ENCODE assay signal across 23 cellular contexts in the genomic region with DNA sequence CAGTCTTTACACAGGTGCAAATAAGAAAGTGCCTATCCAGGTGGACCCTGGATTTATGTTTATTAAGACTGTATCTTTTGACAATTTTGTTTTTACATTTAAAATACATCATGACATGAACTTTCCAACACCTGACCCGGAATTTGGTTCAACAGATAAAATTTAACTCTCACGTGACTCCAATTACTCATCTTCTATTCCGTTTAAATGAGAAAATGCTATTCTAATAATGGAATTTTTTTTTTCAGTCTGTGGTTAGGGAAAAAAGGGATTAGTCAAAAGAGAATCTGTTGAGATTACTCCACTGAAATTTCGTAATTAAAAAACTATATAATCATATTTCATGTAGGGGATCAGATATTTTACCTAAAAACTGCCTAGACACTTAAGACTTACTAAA. TPM values are rescaled to one million over a fixed set of nuclear protein-coding genes. Genes with fewer than 3 reads are reported as not detected.
A peak's percentile ranks its signal among the peaks of the same experiment; 100 is the strongest.
DNase-seq lines count a peak whose midpoint lies in the region; ATAC-seq and TF ChIP-seq lines count a peak whose summit lies in the region.
"Had no signal": no experiment of that assay in that cellular context is flagged by ENCODE, and none has a peak within 500 bp of the region (broad histone marks: within the 10 kb centered on the region; RNA-seq: fewer than 3 reads in every experiment).

No MANE protein-coding gene starts in this region.

- H3K27me3 Mint-ChIP-seq in endothelial cell (ENCODE audit: unreplicated experiment), result peaks cover 16% of the 10 kb centered on the region
- H3K27me3 Mint-ChIP-seq: CD4-positive, alpha-beta T cell had no signal

- H3K4me3 Mint-ChIP-seq in endothelial cell (ENCODE audit: unreplicated experiment), result no peak overlapping the region
- H3K4me3 Mint-ChIP-seq: activated CD4-positive, alpha-beta T cell treated with anti-CD3 and anti-CD28 coated beads, Interleukin-2, amount 10 ng/mL, durations not matched to agents 24 days and 14 days; CD4-positive, alpha-beta T cell had no signal

- H3K9me3 Mint-ChIP-seq in endothelial cell (ENCODE audit: unreplicated experiment), result no peaks in the 10 kb centered on the region
- H3K9me3 Mint-ChIP-seq: CD4-positive, alpha-beta T cell had no signal

- peaks cover 81% of the 10 kb centered on the region for H3K79me2 ChIP-seq in smooth muscle cell (ENCODE audit: low read depth)

- H3K27ac Mint-ChIP-seq in endothelial cell (ENCODE audit: unreplicated experiment), result no peak overlapping the region
- H3K27ac Mint-ChIP-seq: activated CD4-positive, alpha-beta T cell treated with anti-CD3 and anti-CD28 coated beads, Interleukin-2, amount 10 ng/mL, durations not matched to agents 24 days and 14 days; CD4-positive, alpha-beta T cell had no signal

- H3K4me3 ChIP-seq in body of pancreas (no peak overlapping the region), smooth muscle cell (no peak overlapping the region)
- H3K4me3 ChIP-seq: dorsolateral prefrontal cortex, lung, right atrium auricular region, upper lobe of left lung had no signal

- no peak overlapping the region for H2AFZ ChIP-seq in smooth muscle cell (ENCODE audit: low read depth)
- H2AFZ ChIP-seq: parathyroid adenoma had no signal

- H3K4me2 ChIP-seq in smooth muscle cell, result no peak overlapping the region

- intact Hi-C loops in body of pancreas (cut with DNase I), result no loop called here

- H3K4me1 Mint-ChIP-seq in endothelial cell (ENCODE audit: unreplicated experiment), result peaks cover 25% of the 10 kb centered on the region

- no peak for TF ChIP-seq POLR2A in body of pancreas (IDR thresholded peaks at IDR 0.05)

- TF ChIP-seq CTCF in body of pancreas (IDR thresholded peaks at IDR 0.05) (no peak), smooth muscle cell (IDR thresholded peaks at IDR 0.05; ENCODE audit: borderline replicate concordance, insufficient read depth, poor library complexity, severe bottlenecking) (no peak), endothelial cell (IDR thresholded peaks at IDR 0.05; ENCODE audit: unreplicated experiment) (no peak)

- H3K9ac ChIP-seq in smooth muscle cell (ENCODE audit: low read depth), result no peak overlapping the region
- H3K9ac ChIP-seq: parathyroid adenoma had no signal

- peak; percentile 36 for DNase-seq in EL
- DNase-seq in LHCN-M2 (ENCODE audit: low read depth), result peak; percentile 51
- DNase-seq in body of pancreas, result no peak
- no peak for DNase-seq in smooth muscle cell (lab: John Stamatoyannopoulos, UW; ENCODE audit: unreplicated experiment)
- no peak for DNase-seq in NCI-H1417 (lab: John Stamatoyannopoulos, UW)
- no peak for DNase-seq in endothelial cell (ENCODE audit: low spot score)
- DNase-seq in stimulated activated CD4-positive, alpha-beta T cell treated with anti-CD3 and anti-CD28 coated beads, Interleukin-2, amount 100 ng/mL, for 48 hours, result no peak
- DNase-seq: activated CD4-positive, alpha-beta T cell treated with anti-CD3 and anti-CD28 coated beads, Interleukin-2, amount 10 ng/mL, durations not matched to agents 24 days and 14 days; activated gamma-delta T cell; activated T-cell treated with anti-CD3 and anti-CD28 coated beads, Interleukin-2, amount 50 U/mL, for 1 hour; CD4-positive, alpha-beta T cell; DMS 273 treated with DMSO at 0.1 percent for 48 hours; dorsolateral prefrontal cortex; Karpas-422; kidney; NCI-H1694; SHP77; substantia nigra; upper lobe of left lung; WERI-Rb-1 had no signal

- peaks cover 27% of the 10 kb centered on the region for H3F3A ChIP-seq in smooth muscle cell (ENCODE audit: low read depth)

- peaks cover 98% of the 10 kb centered on the region for H4K20me1 ChIP-seq in smooth muscle cell (ENCODE audit: low read depth)

- peaks cover 8% of the 10 kb centered on the region for H3K36me3 Mint-ChIP-seq in endothelial cell (ENCODE audit: low read depth, unreplicated experiment)

- H3K36me3 ChIP-seq in body of pancreas (replicated peaks in 1 of 2; ENCODE audit: insufficient read depth in 1 of 2, low read depth in 2 of 2) (no peaks in the 10 kb centered on the region), smooth muscle cell (ENCODE audit: low read depth) (no peaks in the 10 kb centered on the region)
- H3K36me3 ChIP-seq: right atrium auricular region, upper lobe of left lung had no signal

- H3K9me3 ChIP-seq in body of pancreas (no peaks in the 10 kb centered on the region), smooth muscle cell (replicated peaks; ENCODE audit: low read depth) (no peaks in the 10 kb centered on the region)
- H3K9me3 ChIP-seq: right atrium auricular region, upper lobe of left lung had no signal

- 46% methylated on average over 4 of the region's 4 CpGs for WGBS in body of pancreas, 2 donors
- 78% methylated on average over 4 of the region's 4 CpGs for WGBS in smooth muscle cell (ENCODE audit: low lambda C conversion rate)

- H3K4me1 ChIP-seq in body of pancreas (peaks cover 68% of the 10 kb centered on the region), smooth muscle cell (ENCODE audit: low read depth) (peaks cover 41% of the 10 kb centered on the region)

- no peak for ATAC-seq in body of pancreas

- H3K27ac ChIP-seq in body of pancreas (peak overlapping the region in 3 of 4 donors; percentile 10 to 35 (median 34)), smooth muscle cell (ENCODE audit: low read depth) (peak overlapping the region; percentile 43)
- H3K27ac ChIP-seq: parathyroid adenoma, WERI-Rb-1 had no signal

- H3K27me3 ChIP-seq in body of pancreas, result no peaks in the 10 kb centered on the region
- no peaks in the 10 kb centered on the region for H3K27me3 ChIP-seq in smooth muscle cell (ENCODE audit: low read depth)
- H3K27me3 ChIP-seq: dorsolateral prefrontal cortex, right atrium auricular region, upper lobe of left lung had no signal

RNA-seq across cellular contexts. Expression of gene VPS37B, which starts 11.1 kb away (rescaled TPM):
- total RNA-seq in LHCN-M2 (2014; rRNA removed) (62.8 and 66.0 TPM in 2 replicates), body of pancreas (10 to 100 TPM; 18.7 to 46.8 TPM), smooth muscle cell (14.8 and 20.4 TPM in 2 replicates), endothelial cell (ENCODE audit: unreplicated experiment) (13.8 TPM)
- 28.6 TPM for polyA plus RNA-seq in LHCN-M2 (2012)
- polyA plus RNA-seq in smooth muscle cell, result 25.3 and 37.9 TPM in 2 replicates

RNA-seq across cellular contexts. Expression of gene HIP1R, which starts 49.6 kb away (rescaled TPM):
- 14.1 and 15.6 TPM in 2 replicates for total RNA-seq in LHCN-M2 (2014; rRNA removed)
- polyA plus RNA-seq in LHCN-M2 (2012), result 8.2 TPM
- total RNA-seq in body of pancreas, result 100 to 1,000 TPM; 111 to 183 TPM
- 7.4 and 27.8 TPM in 2 replicates for total RNA-seq in smooth muscle cell
- polyA plus RNA-seq in smooth muscle cell, result 6.0 and 13.7 TPM in 2 replicates
- total RNA-seq in endothelial cell (ENCODE audit: unreplicated experiment), result 117 TPM

Comparison
In these comparisons a context has a peak if more than half of its experiments do, and no peak if none do; other contexts are left out.
1. DNase-seq: peak in EL (single experiment) and LHCN-M2 (single experiment); none in body of pancreas (0 of 4), smooth muscle cell (single experiment), NCI-H1417 (0 of 3), endothelial cell (single experiment) and stimulated activated CD4-positive, alpha-beta T cell treated with anti-CD3 and anti-CD28 coated beads, Interleukin-2, amount 100 ng/mL, for 48 hours (0 of 2).